ENCODE assay signal across 10 cellular contexts in genomic region chr11:119742263-119742861, GRCh38. TPM values are rescaled to one million over a fixed set of nuclear protein-coding genes. Genes with fewer than 3 reads are reported as not detected.
A peak's percentile ranks its signal among the peaks of the same experiment; 100 is the strongest.
DNase-seq lines count a peak whose midpoint lies in the region; ATAC-seq, FAIRE-seq and TF ChIP-seq lines count a peak whose summit lies in the region.
"Had no signal": no experiment of that assay in that cellular context is flagged by ENCODE, and none has a peak within 500 bp of the region (broad histone marks: within the 10 kb centered on the region; RNA-seq: fewer than 3 reads in every experiment).

No MANE protein-coding gene starts in this region.

- CTCF ChIA-PET in CD4-positive, alpha-beta T cell (lab: Charles Lee), result interaction anchor here (2.4 kb wide), 1 partner anchor 13 kb away, joined by 6 read pairs; the partner anchor contains the start of gene NECTIN1

- TF ChIP-seq RAD21 in neural cell (conservative IDR thresholded peaks at IDR 0.05), result peak; percentile 44

- H3K9me2 ChIP-seq in neural cell (ENCODE audit: insufficient read depth, low read length), result no peaks in the 10 kb centered on the region

- peak; percentile 45 for ATAC-seq in CD4-positive, alpha-beta T cell (ENCODE audit: poor library complexity)
- ATAC-seq in GM21723 (IDR thresholded peaks at IDR 0.05; ENCODE audit: unreplicated experiment) (no peak), HG02623 (IDR thresholded peaks at IDR 0.05; ENCODE audit: unreplicated experiment) (no peak)

- no peak overlapping the region for H3K27ac Mint-ChIP-seq in CD4-positive, alpha-beta T cell
- H3K27ac Mint-ChIP-seq in endodermal cell, result no peak overlapping the region

- DNase-seq in CD4-positive, alpha-beta T cell, result no peak
- DNase-seq in SJCRH30 (peak; percentile 63 to 64), endodermal cell (peak; percentile 89), kidney (no peak), SIG-M5 treated with dmso at 0.1 percent for 504 hours (lab: John Stamatoyannopoulos, UW; ENCODE audit: unreplicated experiment) (no peak)
- DNase-seq: DMS79, KG1 had no signal

- no peaks in the 10 kb centered on the region for H3K36me3 Mint-ChIP-seq in CD4-positive, alpha-beta T cell (ENCODE audit: low read depth)
- no peaks in the 10 kb centered on the region for H3K36me3 Mint-ChIP-seq in endodermal cell (ENCODE audit: low read depth)

- no peak for TF ChIP-seq CTCF in CD4-positive, alpha-beta T cell (IDR thresholded peaks at IDR 0.05)
- no peak for TF ChIP-seq CTCF in endodermal cell (conservative IDR thresholded peaks at IDR 0.05)
- no peak for TF ChIP-seq CTCF in neural cell (IDR thresholded peaks at IDR 0.05; ENCODE audit: poor library complexity, severe bottlenecking)
- TF ChIP-seq CTCF in kidney (IDR thresholded peaks at IDR 0.05; ENCODE audit: borderline replicate concordance, extremely low read depth, insufficient read depth), result no peak

- TF ChIP-seq EP300 in neural cell (conservative IDR thresholded peaks at IDR 0.05; ENCODE audit: poor library complexity, severe bottlenecking), result no peak

- H3K4me3 ChIP-seq in SJCRH30 (peak overlapping the region; percentile 46), endodermal cell (ENCODE audit: low read length) (peak overlapping the region; percentile 77), neural cell (ENCODE audit: low read length) (peak overlapping the region; percentile 58), kidney (ENCODE audit: low read length in 2 of 2) (no peak overlapping the region)

- H3K4me2 ChIP-seq in neural cell (ENCODE audit: low read length), result peak overlapping the region; percentile 73

- H3K4me1 Mint-ChIP-seq in CD4-positive, alpha-beta T cell (ENCODE audit: low read depth), result peaks cover 5% of the 10 kb centered on the region
- peaks cover 29% of the 10 kb centered on the region for H3K4me1 Mint-ChIP-seq in endodermal cell

- no peaks in the 10 kb centered on the region for H3K36me3 ChIP-seq in SJCRH30
- H3K36me3 ChIP-seq in endodermal cell (ENCODE audit: control insufficient read depth, insufficient read depth, low read length), result no peaks in the 10 kb centered on the region
- no peaks in the 10 kb centered on the region for H3K36me3 ChIP-seq in neural cell (ENCODE audit: insufficient read depth, low read length)
- no peaks in the 10 kb centered on the region for H3K36me3 ChIP-seq in kidney (ENCODE audit: control insufficient read depth in 1 of 2, insufficient read depth in 2 of 2, low read length in 2 of 2)

- peaks cover 86% of the 10 kb centered on the region for H3K27me3 Mint-ChIP-seq in CD4-positive, alpha-beta T cell
- H3K27me3 Mint-ChIP-seq in endodermal cell (ENCODE audit: insufficient read depth), result peaks cover 52% of the 10 kb centered on the region

- H3K4me1 ChIP-seq in SJCRH30 (no peaks in the 10 kb centered on the region), endodermal cell (ENCODE audit: control insufficient read depth, insufficient read depth, low read length) (no peaks in the 10 kb centered on the region), kidney (ENCODE audit: control insufficient read depth in 1 of 2, insufficient read depth in 1 of 2, low read depth in 1 of 2, low read length in 2 of 2) (peaks cover 2 to 5% of the 10 kb centered on the region in 2 donors)

- no peak overlapping the region for H3K27ac ChIP-seq in CD4-positive, alpha-beta T cell (ENCODE audit: low read depth, low read length)
- H3K27ac ChIP-seq in SJCRH30 (no peak overlapping the region), endodermal cell (ENCODE audit: low read depth, low read length) (peak overlapping the region; percentile 52), neural cell (ENCODE audit: low read length) (peak overlapping the region; percentile 36), kidney (ENCODE audit: low read depth in 2 of 2, low read length in 2 of 2) (no peak overlapping the region)

- H3K27me3 ChIP-seq in CD4-positive, alpha-beta T cell (ENCODE audit: control insufficient read depth, insufficient read depth, low read length), result peaks cover 39% of the 10 kb centered on the region
- H3K27me3 ChIP-seq in SJCRH30 (no peaks in the 10 kb centered on the region), endodermal cell (ENCODE audit: control insufficient read depth, insufficient read depth, low read length, poor library complexity, severe bottlenecking) (peaks cover 37% of the 10 kb centered on the region), neural cell (ENCODE audit: insufficient read depth, low read depth, low read length) (no peaks in the 10 kb centered on the region)

- H2AFZ ChIP-seq in neural cell (ENCODE audit: low read depth, low read length), result peak overlapping the region; percentile 52

- POLR2A ChIA-PET in CD4-positive, alpha-beta T cell (lab: Charles Lee), result interaction anchor here (0.7 kb wide), 1 partner anchor 29 kb away, joined by 3 read pairs; no protein-coding TSS in a partner anchor

- no peaks in the 10 kb centered on the region for H3K9me3 Mint-ChIP-seq in CD4-positive, alpha-beta T cell
- no peaks in the 10 kb centered on the region for H3K9me3 Mint-ChIP-seq in endodermal cell

- no peaks in the 10 kb centered on the region for H4K20me1 ChIP-seq in neural cell (ENCODE audit: insufficient read depth)

- H3K79me2 ChIP-seq in neural cell (replicated peaks; ENCODE audit: insufficient read depth, low read length), result no peaks in the 10 kb centered on the region

- no peaks in the 10 kb centered on the region for H3K9me3 ChIP-seq in CD4-positive, alpha-beta T cell (ENCODE audit: control insufficient read depth, low read length)
- H3K9me3 ChIP-seq in SJCRH30 (replicated peaks) (no peaks in the 10 kb centered on the region), endodermal cell (ENCODE audit: control insufficient read depth, low read length) (no peaks in the 10 kb centered on the region), neural cell (ENCODE audit: low read length) (no peaks in the 10 kb centered on the region), kidney (ENCODE audit: control insufficient read depth in 1 of 2, low read length in 2 of 2) (no peaks in the 10 kb centered on the region)

- no peak overlapping the region for H3K9ac ChIP-seq in endodermal cell (ENCODE audit: extremely low read depth, low read length, poor library complexity, severe bottlenecking)
- peak overlapping the region; percentile 58 for H3K9ac ChIP-seq in neural cell (ENCODE audit: low read length)
- no peak overlapping the region for H3K9ac ChIP-seq in kidney (ENCODE audit: low read length in 2 of 2)

- intact Hi-C loops in CD4-positive, alpha-beta T cell (cut with DNase I, micrococcal nuclease), result no loop called here
- intact Hi-C loops in kidney (cut with DNase I), result no loop called here

- FAIRE-seq in kidney (lab: Jason Lieb, UNC), result no peak

- 8% methylated on average over 7 to 38 of the region's 38 CpGs for WGBS in endodermal cell (ENCODE audit: insufficient coverage in 1 of 2, insufficient read length in 1 of 2), 2 experiments

- no peaks in the 10 kb centered on the region for H3F3A ChIP-seq in neural cell (ENCODE audit: insufficient read depth, low read length, poor library complexity, severe bottlenecking)

- H3K4me3 Mint-ChIP-seq in CD4-positive, alpha-beta T cell, result peak overlapping the region; percentile 11
- peak overlapping the region; percentile 55 for H3K4me3 Mint-ChIP-seq in endodermal cell

TF ChIP-seq in neural cell, 6 proteins besides CTCF, POLR2A, EP300 and RAD21:
- peak; percentile 50 for TF ChIP-seq POLR2AphosphoS5 (IDR thresholded peaks at IDR 0.05)
- TF ChIP-seq MXI1 (conservative IDR thresholded peaks at IDR 0.05; ENCODE audit: poor library complexity, severe bottlenecking), result no peak
- peak; percentile 28 for TF ChIP-seq SMC3 (conservative IDR thresholded peaks at IDR 0.05; ENCODE audit: poor library complexity)
- TF ChIP-seq, protein P1, sequence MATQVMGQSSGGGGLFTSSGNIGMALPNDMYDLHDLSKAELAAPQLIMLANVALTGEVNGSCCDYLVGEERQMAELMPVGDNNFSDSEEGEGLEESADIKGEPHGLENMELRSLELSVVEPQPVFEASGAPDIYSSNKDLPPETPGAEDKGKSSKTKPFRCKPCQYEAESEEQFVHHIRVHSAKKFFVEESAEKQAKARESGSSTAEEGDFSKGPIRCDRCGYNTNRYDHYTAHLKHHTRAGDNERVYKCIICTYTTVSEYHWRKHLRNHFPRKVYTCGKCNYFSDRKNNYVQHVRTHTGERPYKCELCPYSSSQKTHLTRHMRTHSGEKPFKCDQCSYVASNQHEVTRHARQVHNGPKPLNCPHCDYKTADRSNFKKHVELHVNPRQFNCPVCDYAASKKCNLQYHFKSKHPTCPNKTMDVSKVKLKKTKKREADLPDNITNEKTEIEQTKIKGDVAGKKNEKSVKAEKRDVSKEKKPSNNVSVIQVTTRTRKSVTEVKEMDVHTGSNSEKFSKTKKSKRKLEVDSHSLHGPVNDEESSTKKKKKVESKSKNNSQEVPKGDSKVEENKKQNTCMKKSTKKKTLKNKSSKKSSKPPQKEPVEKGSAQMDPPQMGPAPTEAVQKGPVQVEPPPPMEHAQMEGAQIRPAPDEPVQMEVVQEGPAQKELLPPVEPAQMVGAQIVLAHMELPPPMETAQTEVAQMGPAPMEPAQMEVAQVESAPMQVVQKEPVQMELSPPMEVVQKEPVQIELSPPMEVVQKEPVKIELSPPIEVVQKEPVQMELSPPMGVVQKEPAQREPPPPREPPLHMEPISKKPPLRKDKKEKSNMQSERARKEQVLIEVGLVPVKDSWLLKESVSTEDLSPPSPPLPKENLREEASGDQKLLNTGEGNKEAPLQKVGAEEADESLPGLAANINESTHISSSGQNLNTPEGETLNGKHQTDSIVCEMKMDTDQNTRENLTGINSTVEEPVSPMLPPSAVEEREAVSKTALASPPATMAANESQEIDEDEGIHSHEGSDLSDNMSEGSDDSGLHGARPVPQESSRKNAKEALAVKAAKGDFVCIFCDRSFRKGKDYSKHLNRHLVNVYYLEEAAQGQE (IDR thresholded peaks at IDR 0.05; ENCODE audit: borderline replicate concordance), result no peak
TF ChIP-seq in neural cell: peak in this region for 2.

RNA-seq across cellular contexts. Expression of gene NECTIN1, which starts 13.4 kb away (rescaled TPM):
- 1 to 10 TPM; 2.5 to 3.4 TPM for total RNA-seq in CD4-positive, alpha-beta T cell
- 61.1 and 61.7 TPM in 2 replicates for total RNA-seq in SJCRH30 (2014; rRNA removed; shearing (Covaris generic))
- total RNA-seq in endodermal cell (10 to 100 TPM; 29.3 to 45.3 TPM), kidney (13.2 TPM)
- polyA plus RNA-seq in endodermal cell (2013, experiment 1 of 2), result 40.7 TPM
- polyA plus RNA-seq in endodermal cell (2013, experiment 2 of 2), result 31.7 TPM
- polyA plus RNA-seq in neural cell (5.6 and 8.1 TPM in 2 replicates), kidney (ENCODE audit: insufficient read depth, low read depth, low replicate concordance) (6.0 TPM)
- polyA minus RNA-seq in neural cell, result 28.2 and 29.8 TPM in 2 replicates

Comparison
In these comparisons a context has a peak if more than half of its experiments do, and no peak if none do; other contexts are left out.
1. DNase-seq: peak in SJCRH30 (2 of 2) and endodermal cell (single experiment); none in CD4-positive, alpha-beta T cell (0 of 10), kidney (single experiment) and SIG-M5 treated with dmso at 0.1 percent for 504 hours (single experiment).
2. H3K27ac ChIP-seq: peak in endodermal cell (single experiment) and neural cell (single experiment); none in CD4-positive, alpha-beta T cell (single experiment), SJCRH30 (single experiment) and kidney (0 of 2).
3. H3K4me3 ChIP-seq: peak in SJCRH30 (single experiment), endodermal cell (single experiment) and neural cell (single experiment); none in kidney (0 of 2).